In the genomic region with DNA sequence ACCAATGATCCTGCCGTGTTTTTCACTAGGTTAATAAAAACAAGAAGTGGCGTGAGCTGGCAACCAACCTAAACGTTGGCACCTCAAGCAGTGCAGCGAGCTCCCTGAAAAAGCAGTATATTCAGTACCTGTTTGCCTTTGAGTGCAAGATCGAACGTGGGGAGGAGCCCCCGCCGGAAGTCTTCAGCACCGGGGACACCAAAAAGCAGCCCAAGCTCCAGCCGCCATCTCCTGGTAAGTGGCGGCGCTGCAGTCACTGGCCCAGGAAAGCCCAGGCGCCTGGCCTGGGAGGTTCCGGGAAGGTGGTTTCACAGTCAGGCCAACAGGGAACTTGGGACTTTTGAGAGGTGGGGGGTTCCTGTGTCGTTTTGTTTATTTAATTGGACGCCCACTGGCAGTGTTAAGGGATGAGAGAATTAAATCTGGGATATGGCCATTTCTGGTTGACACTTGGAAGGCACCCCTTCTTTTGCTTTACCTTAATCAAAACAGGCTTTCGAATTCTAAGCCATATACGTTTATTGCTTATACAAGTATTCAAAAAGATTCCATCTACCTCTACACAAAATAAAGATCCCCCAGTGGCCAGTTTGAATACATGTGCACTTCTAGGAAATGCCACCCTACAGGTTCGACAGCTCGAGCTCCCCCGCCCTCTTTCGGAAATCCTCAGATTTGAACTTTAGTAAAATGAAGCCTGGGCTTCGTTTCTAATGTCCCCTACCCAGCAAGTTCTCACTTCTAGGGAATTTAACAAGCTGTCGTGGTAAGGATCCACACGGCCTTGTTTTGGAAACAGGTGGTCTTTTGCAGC, we compare ENCODE assay signal across 1 cellular context.
TF ChIP-seq lines count a peak whose summit lies in the region.

No MANE protein-coding gene starts in this region.

TF ChIP-seq in HepG2, 621 proteins besides CTCF, POLR2A, EP300 and RAD21 (continued from another document and continues in another):
- TF ChIP-seq, protein P1, sequence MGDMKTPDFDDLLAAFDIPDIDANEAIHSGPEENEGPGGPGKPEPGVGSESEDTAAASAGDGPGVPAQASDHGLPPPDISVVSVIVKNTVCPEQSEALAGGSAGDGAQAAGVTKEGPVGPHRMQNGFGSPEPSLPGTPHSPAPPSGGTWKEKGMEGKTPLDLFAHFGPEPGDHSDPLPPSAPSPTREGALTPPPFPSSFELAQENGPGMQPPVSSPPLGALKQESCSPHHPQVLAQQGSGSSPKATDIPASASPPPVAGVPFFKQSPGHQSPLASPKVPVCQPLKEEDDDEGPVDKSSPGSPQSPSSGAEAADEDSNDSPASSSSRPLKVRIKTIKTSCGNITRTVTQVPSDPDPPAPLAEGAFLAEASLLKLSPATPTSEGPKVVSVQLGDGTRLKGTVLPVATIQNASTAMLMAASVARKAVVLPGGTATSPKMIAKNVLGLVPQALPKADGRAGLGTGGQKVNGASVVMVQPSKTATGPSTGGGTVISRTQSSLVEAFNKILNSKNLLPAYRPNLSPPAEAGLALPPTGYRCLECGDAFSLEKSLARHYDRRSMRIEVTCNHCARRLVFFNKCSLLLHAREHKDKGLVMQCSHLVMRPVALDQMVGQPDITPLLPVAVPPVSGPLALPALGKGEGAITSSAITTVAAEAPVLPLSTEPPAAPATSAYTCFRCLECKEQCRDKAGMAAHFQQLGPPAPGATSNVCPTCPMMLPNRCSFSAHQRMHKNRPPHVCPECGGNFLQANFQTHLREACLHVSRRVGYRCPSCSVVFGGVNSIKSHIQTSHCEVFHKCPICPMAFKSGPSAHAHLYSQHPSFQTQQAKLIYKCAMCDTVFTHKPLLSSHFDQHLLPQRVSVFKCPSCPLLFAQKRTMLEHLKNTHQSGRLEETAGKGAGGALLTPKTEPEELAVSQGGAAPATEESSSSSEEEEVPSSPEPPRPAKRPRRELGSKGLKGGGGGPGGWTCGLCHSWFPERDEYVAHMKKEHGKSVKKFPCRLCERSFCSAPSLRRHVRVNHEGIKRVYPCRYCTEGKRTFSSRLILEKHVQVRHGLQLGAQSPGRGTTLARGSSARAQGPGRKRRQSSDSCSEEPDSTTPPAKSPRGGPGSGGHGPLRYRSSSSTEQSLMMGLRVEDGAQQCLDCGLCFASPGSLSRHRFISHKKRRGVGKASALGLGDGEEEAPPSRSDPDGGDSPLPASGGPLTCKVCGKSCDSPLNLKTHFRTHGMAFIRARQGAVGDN (CRISPR knock-in tag; IDR thresholded peaks at IDR 0.05): peak; percentile 76
- TF ChIP-seq NR2F1 (CRISPR knock-in tag; IDR thresholded peaks at IDR 0.05): no peak
- no peak for TF ChIP-seq SIX1 (CRISPR knock-in tag; IDR thresholded peaks at IDR 0.05; ENCODE audit: borderline replicate concordance)
- TF ChIP-seq, protein P2, sequence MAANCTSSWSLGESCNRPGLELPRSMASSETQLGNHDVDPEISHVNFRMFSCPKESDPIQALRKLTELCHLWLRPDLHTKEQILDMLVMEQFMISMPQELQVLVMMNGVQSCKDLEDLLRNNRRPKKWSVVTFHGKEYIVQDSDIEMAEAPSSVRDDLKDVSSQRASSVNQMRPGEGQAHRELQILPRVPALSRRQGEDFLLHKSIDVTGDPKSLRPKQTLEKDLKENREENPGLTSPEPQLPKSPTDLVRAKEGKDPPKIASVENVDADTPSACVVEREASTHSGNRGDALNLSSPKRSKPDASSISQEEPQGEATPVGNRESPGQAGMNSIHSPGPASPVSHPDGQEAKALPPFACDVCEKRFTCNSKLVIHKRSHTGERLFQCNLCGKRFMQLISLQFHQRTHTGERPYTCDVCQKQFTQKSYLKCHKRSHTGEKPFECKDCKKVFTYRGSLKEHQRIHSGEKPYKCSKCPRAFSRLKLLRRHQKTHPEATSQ (CRISPR knock-in tag; IDR thresholded peaks at IDR 0.05; ENCODE audit: borderline replicate concordance): no peak
- no peak for TF ChIP-seq ZNF713 (CRISPR knock-in tag; IDR thresholded peaks at IDR 0.05)
- no peak for TF ChIP-seq ZNF547 (CRISPR knock-in tag; IDR thresholded peaks at IDR 0.05)
- TF ChIP-seq SP4 (CRISPR knock-in tag; IDR thresholded peaks at IDR 0.05): no peak
- TF ChIP-seq SALL2 (CRISPR knock-in tag; IDR thresholded peaks at IDR 0.05): no peak
- TF ChIP-seq IRX3 (CRISPR knock-in tag; IDR thresholded peaks at IDR 0.05; ENCODE audit: borderline replicate concordance, low read depth): no peak
- TF ChIP-seq ZNF614 (CRISPR knock-in tag; IDR thresholded peaks at IDR 0.05; ENCODE audit: borderline replicate concordance): no peak
- no peak for TF ChIP-seq ZNF816 (CRISPR knock-in tag; IDR thresholded peaks at IDR 0.05; ENCODE audit: borderline replicate concordance)
- 0 out of 2 replicates have a peak, but pooled peaks have one; percentile 28 for TF ChIP-seq HOXA5 (CRISPR knock-in tag; IDR thresholded peaks at IDR 0.05)
- no peak for TF ChIP-seq ZSCAN25 (CRISPR knock-in tag; IDR thresholded peaks at IDR 0.05)
- no peak for TF ChIP-seq HOXA9 (CRISPR knock-in tag; IDR thresholded peaks at IDR 0.05; ENCODE audit: borderline replicate concordance)
- peak; percentile 54; the same call in 1 of the 2 replicates for TF ChIP-seq HIVEP1 (CRISPR knock-in tag; IDR thresholded peaks at IDR 0.05)
- no peak for TF ChIP-seq SMAD9 (CRISPR knock-in tag; IDR thresholded peaks at IDR 0.05)
- no peak for TF ChIP-seq SAP130 (CRISPR knock-in tag; IDR thresholded peaks at IDR 0.05; ENCODE audit: low read depth)
- TF ChIP-seq, protein P3, sequence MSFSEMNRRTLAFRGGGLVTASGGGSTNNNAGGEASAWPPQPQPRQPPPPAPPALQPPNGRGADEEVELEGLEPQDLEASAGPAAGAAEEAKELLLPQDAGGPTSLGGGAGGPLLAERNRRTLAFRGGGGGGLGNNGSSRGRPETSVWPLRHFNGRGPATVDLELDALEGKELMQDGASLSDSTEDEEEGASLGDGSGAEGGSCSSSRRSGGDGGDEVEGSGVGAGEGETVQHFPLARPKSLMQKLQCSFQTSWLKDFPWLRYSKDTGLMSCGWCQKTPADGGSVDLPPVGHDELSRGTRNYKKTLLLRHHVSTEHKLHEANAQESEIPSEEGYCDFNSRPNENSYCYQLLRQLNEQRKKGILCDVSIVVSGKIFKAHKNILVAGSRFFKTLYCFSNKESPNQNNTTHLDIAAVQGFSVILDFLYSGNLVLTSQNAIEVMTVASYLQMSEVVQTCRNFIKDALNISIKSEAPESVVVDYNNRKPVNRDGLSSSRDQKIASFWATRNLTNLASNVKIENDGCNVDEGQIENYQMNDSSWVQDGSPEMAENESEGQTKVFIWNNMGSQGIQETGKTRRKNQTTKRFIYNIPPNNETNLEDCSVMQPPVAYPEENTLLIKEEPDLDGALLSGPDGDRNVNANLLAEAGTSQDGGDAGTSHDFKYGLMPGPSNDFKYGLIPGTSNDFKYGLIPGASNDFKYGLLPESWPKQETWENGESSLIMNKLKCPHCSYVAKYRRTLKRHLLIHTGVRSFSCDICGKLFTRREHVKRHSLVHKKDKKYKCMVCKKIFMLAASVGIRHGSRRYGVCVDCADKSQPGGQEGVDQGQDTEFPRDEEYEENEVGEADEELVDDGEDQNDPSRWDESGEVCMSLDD (CRISPR knock-in tag; IDR thresholded peaks at IDR 0.05; ENCODE audit: borderline replicate concordance): no peak
- TF ChIP-seq, protein P4, sequence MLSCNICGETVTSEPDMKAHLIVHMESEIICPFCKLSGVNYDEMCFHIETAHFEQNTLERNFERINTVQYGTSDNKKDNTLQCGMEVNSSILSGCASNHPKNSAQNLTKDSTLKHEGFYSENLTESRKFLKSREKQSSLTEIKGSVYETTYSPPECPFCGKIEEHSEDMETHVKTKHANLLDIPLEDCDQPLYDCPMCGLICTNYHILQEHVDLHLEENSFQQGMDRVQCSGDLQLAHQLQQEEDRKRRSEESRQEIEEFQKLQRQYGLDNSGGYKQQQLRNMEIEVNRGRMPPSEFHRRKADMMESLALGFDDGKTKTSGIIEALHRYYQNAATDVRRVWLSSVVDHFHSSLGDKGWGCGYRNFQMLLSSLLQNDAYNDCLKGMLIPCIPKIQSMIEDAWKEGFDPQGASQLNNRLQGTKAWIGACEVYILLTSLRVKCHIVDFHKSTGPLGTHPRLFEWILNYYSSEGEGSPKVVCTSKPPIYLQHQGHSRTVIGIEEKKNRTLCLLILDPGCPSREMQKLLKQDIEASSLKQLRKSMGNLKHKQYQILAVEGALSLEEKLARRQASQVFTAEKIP (CRISPR knock-in tag; IDR thresholded peaks at IDR 0.05; ENCODE audit: borderline replicate concordance): no peak
- TF ChIP-seq MAFF (IDR thresholded peaks at IDR 0.05; ENCODE audit: low read depth, low read length): no peak
- peak; percentile 98 for TF ChIP-seq ZNF263 (CRISPR knock-in tag; IDR thresholded peaks at IDR 0.05)
- no peak for TF ChIP-seq ZNF510 (CRISPR knock-in tag; IDR thresholded peaks at IDR 0.05; ENCODE audit: low read depth)
- no peak for TF ChIP-seq ZFY (CRISPR knock-in tag; IDR thresholded peaks at IDR 0.05)
- TF ChIP-seq ATM (IDR thresholded peaks at IDR 0.05; ENCODE audit: borderline replicate concordance): no peak
- TF ChIP-seq SATB2 (CRISPR knock-in tag; IDR thresholded peaks at IDR 0.05): no peak
- TF ChIP-seq, protein P5, sequence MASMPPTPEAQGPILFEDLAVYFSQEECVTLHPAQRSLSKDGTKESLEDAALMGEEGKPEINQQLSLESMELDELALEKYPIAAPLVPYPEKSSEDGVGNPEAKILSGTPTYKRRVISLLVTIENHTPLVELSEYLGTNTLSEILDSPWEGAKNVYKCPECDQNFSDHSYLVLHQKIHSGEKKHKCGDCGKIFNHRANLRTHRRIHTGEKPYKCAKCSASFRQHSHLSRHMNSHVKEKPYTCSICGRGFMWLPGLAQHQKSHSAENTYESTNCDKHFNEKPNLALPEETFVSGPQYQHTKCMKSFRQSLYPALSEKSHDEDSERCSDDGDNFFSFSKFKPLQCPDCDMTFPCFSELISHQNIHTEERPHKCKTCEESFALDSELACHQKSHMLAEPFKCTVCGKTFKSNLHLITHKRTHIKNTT (CRISPR knock-in tag; IDR thresholded peaks at IDR 0.05): no peak
- TF ChIP-seq ZNF570 (CRISPR knock-in tag; IDR thresholded peaks at IDR 0.05; ENCODE audit: borderline replicate concordance): no peak
- TF ChIP-seq, protein P6, sequence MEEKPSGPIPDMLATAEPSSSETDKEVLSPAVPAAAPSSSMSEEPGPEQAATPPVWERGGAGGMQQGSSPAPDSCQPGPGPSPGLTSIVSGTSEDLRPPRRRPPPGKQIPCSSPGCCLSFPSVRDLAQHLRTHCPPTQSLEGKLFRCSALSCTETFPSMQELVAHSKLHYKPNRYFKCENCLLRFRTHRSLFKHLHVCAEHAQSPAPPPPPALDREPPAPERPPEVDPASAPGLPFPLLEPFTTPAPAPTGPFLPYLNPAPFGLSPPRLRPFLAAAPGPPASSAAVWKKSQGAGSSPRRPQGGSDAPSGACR (CRISPR knock-in tag; IDR thresholded peaks at IDR 0.05): no peak
- no peak for TF ChIP-seq CHCHD3 (CRISPR knock-in tag; IDR thresholded peaks at IDR 0.05)
- TF ChIP-seq, protein P7, sequence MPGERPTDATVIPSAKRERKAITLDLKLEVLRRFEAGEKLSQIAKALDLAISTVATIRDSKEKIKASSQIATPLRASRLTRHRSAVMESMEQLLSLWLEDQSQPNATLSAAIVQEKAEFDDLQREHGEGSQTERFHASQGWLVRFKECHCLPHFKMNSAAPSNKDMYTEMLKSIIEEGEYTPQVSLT (CRISPR knock-in tag; IDR thresholded peaks at IDR 0.05; ENCODE audit: borderline replicate concordance, low read depth): no peak
- TF ChIP-seq AKAP8 (CRISPR knock-in tag; IDR thresholded peaks at IDR 0.05): no peak
- TF ChIP-seq FOXA3 (CRISPR knock-in tag; IDR thresholded peaks at IDR 0.05): no peak
- TF ChIP-seq, protein P8, sequence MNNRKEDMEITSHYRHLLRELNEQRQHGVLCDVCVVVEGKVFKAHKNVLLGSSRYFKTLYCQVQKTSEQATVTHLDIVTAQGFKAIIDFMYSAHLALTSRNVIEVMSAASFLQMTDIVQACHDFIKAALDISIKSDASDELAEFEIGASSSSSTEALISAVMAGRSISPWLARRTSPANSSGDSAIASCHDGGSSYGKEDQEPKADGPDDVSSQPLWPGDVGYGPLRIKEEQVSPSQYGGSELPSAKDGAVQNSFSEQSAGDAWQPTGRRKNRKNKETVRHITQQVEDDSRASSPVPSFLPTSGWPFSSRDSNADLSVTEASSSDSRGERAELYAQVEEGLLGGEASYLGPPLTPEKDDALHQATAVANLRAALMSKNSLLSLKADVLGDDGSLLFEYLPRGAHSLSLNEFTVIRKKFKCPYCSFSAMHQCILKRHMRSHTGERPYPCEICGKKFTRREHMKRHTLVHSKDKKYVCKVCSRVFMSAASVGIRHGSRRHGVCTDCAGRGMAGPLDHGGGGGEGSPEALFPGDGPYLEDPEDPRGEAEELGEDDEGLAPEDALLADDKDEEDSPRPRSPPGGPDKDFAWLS (CRISPR knock-in tag; IDR thresholded peaks at IDR 0.05; ENCODE audit: borderline replicate concordance): no peak
- TF ChIP-seq, protein P9, sequence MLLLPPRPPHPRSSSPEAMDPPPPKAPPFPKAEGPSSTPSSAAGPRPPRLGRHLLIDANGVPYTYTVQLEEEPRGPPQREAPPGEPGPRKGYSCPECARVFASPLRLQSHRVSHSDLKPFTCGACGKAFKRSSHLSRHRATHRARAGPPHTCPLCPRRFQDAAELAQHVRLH (CRISPR knock-in tag; IDR thresholded peaks at IDR 0.05; ENCODE audit: borderline replicate concordance, low read depth): peak; percentile 71; the same call in 1 of the 2 replicates
- TF ChIP-seq, protein P10, sequence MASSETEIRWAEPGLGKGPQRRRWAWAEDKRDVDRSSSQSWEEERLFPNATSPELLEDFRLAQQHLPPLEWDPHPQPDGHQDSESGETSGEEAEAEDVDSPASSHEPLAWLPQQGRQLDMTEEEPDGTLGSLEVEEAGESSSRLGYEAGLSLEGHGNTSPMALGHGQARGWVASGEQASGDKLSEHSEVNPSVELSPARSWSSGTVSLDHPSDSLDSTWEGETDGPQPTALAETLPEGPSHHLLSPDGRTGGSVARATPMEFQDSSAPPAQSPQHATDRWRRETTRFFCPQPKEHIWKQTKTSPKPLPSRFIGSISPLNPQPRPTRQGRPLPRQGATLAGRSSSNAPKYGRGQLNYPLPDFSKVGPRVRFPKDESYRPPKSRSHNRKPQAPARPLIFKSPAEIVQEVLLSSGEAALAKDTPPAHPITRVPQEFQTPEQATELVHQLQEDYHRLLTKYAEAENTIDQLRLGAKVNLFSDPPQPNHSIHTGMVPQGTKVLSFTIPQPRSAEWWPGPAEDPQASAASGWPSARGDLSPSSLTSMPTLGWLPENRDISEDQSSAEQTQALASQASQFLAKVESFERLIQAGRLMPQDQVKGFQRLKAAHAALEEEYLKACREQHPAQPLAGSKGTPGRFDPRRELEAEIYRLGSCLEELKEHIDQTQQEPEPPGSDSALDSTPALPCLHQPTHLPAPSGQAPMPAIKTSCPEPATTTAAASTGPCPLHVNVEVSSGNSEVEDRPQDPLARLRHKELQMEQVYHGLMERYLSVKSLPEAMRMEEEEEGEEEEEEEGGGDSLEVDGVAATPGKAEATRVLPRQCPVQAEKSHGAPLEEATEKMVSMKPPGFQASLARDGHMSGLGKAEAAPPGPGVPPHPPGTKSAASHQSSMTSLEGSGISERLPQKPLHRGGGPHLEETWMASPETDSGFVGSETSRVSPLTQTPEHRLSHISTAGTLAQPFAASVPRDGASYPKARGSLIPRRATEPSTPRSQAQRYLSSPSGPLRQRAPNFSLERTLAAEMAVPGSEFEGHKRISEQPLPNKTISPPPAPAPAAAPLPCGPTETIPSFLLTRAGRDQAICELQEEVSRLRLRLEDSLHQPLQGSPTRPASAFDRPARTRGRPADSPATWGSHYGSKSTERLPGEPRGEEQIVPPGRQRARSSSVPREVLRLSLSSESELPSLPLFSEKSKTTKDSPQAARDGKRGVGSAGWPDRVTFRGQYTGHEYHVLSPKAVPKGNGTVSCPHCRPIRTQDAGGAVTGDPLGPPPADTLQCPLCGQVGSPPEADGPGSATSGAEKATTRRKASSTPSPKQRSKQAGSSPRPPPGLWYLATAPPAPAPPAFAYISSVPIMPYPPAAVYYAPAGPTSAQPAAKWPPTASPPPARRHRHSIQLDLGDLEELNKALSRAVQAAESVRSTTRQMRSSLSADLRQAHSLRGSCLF (CRISPR knock-in tag; IDR thresholded peaks at IDR 0.05; ENCODE audit: borderline replicate concordance): no peak
- no peak for TF ChIP-seq U2AF1 (optimal IDR thresholded peaks at IDR 0.05; ENCODE audit: low read depth, low read length)
- TF ChIP-seq ZNF282 (IDR thresholded peaks at IDR 0.05; ENCODE audit: partially characterized antibody): no peak
- TF ChIP-seq SOX5 (CRISPR knock-in tag; IDR thresholded peaks at IDR 0.05; ENCODE audit: borderline replicate concordance): no peak
